1 cellular context compared by ENCODE assay signal in the genomic region with DNA sequence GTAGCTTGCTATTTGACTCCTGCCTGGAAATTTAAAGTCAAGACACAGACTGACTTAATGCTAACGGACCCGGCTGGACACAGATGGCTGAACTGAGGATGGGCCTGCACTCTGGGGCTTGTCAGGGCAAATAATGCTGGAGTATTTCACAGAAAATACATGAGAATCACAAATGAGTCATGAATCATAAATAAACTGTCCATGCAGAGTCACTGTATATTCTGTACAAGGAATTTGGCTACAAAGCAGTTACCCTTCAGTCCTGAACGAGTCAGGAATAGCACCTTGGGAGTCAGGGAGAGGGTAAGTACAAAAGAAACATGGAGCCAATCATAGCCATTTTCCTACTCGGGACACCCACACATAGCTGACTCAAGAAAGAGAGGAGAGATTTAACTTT.
TF ChIP-seq lines count a peak whose summit lies in the region.

No MANE protein-coding gene starts in this region.

TF ChIP-seq in WTC11, 78 proteins besides CTCF, POLR2A, EP300 and RAD21 (continued from another document):
- TF ChIP-seq, protein P1, sequence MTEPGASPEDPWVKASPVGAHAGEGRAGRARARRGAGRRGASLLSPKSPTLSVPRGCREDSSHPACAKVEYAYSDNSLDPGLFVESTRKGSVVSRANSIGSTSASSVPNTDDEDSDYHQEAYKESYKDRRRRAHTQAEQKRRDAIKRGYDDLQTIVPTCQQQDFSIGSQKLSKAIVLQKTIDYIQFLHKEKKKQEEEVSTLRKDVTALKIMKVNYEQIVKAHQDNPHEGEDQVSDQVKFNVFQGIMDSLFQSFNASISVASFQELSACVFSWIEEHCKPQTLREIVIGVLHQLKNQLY (CRISPR knock-in tag; IDR thresholded peaks at IDR 0.05), result no peak
- TF ChIP-seq ESRRA (CRISPR knock-in tag; IDR thresholded peaks at IDR 0.05; ENCODE audit: borderline replicate concordance) (no peak), FOXK1 (CRISPR knock-in tag; IDR thresholded peaks at IDR 0.05) (no peak), GTF2I (CRISPR knock-in tag; conservative IDR thresholded peaks at IDR 0.05) (no peak), USF2 (CRISPR knock-in tag; IDR thresholded peaks at IDR 0.05) (no peak), GRHL2 (CRISPR knock-in tag; IDR thresholded peaks at IDR 0.05; ENCODE audit: insufficient replicate concordance, severe bottlenecking) (no peak)
- TF ChIP-seq, protein P2, sequence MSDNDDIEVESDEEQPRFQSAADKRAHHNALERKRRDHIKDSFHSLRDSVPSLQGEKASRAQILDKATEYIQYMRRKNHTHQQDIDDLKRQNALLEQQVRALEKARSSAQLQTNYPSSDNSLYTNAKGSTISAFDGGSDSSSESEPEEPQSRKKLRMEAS (CRISPR knock-in tag; IDR thresholded peaks at IDR 0.05), result no peak
